Comparison of ENCODE assay signal across 25 cellular contexts in the genomic region with DNA sequence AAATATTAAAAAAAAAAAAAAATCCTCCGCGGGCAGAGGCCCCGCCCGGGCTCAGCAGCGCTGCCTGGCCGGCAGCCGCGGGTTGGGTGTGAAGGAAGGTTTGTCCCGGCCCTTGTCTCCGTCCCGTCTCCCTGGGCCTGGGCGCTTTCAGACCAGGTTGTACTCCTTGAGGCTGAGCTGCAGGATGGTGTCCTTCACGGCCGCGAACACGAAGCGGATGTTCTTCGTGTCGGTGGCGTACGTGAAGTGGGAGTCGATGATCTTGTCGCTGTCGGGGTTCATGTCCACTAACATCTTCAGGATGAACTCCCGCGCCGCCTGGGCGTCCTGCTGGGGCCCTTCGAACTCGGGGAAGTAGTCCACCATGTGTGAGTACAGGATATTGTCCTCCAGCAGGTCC.
"Had no signal": no experiment of that assay in that cellular context is flagged by ENCODE, and none has a peak within 500 bp of the region (broad histone marks: within the 10 kb centered on the region; RNA-seq: fewer than 3 reads in every experiment).

No MANE protein-coding gene starts in this region.

- H3K9me3 Mint-ChIP-seq: activated B cell treated with CpG ODN at 0.5 μM for 24 hours; activated naive CD4-positive, alpha-beta T cell treated with anti-CD3 and anti-CD28 coated beads for 36 hours; activated naive CD8-positive, alpha-beta T cell treated with anti-CD3 and anti-CD28 coated beads, Interleukin-2, amount 10 ng/mL, durations not matched to agents 7 days and 5 days; activated T-cell treated with anti-CD3 and anti-CD28 coated beads, Interleukin-2, amount 50 U/mL, for 4 hours; naive B cell; neural crest cell; stimulated activated naive CD8-positive, alpha-beta T cell treated with anti-CD3 and anti-CD28 coated beads, Interleukin-15, Interleukin-2, amounts not matched to agents 100 ng/mL and 50 ng/mL, for 24 hours had no signal

- H3K4me1 Mint-ChIP-seq: neural crest cell had no signal

- H3K36me3 Mint-ChIP-seq: activated naive CD8-positive, alpha-beta T cell treated with anti-CD3 and anti-CD28 coated beads, Interleukin-2, amount 10 ng/mL, durations not matched to agents 7 days and 5 days; naive B cell had no signal

- H3K4me3 Mint-ChIP-seq: activated B cell treated with CpG ODN at 0.5 μM for 24 hours; activated CD4-positive, alpha-beta T cell treated with anti-CD3 and anti-CD28 coated beads for 36 hours; activated naive CD4-positive, alpha-beta T cell treated with anti-CD3 and anti-CD28 coated beads for 36 hours; neural crest cell; stimulated activated naive CD8-positive, alpha-beta T cell treated with anti-CD3 and anti-CD28 coated beads, Interleukin-15, Interleukin-2, amounts not matched to agents 100 ng/mL and 50 ng/mL, for 24 hours had no signal

- H3K36me3 ChIP-seq: breast epithelium, tibial artery had no signal

- H3K27me3 Mint-ChIP-seq: progenitor cell of endocrine pancreas had no signal

- H3K9me3 ChIP-seq: breast epithelium, tibial artery had no signal

- DNase-seq: activated B cell treated with CpG ODN at 0.5 μM for 24 hours; activated CD4-positive, alpha-beta T cell treated with anti-CD3 and anti-CD28 coated beads for 36 hours; activated CD4-positive, alpha-beta T cell treated with anti-CD3 and anti-CD28 coated beads, Interleukin-2, amount 50 U/mL, for 4 hours; activated CD8-positive, alpha-beta memory T cell treated with anti-CD3 and anti-CD28 coated beads for 24 hours; activated CD8-positive, alpha-beta memory T cell treated with anti-CD3 and anti-CD28 coated beads, Interleukin-2, amount 50 U/mL, for 4 hours; activated effector memory CD4-positive, alpha-beta T cell treated with Interleukin-2 at 50 U/mL for 16 hours; activated naive CD4-positive, alpha-beta T cell treated with anti-CD3 and anti-CD28 coated beads for 36 hours; activated naive CD8-positive, alpha-beta T cell treated with anti-CD3 and anti-CD28 coated beads, Interleukin-2, amount 10 ng/mL, durations not matched to agents 7 days and 5 days; activated T-cell treated with anti-CD3 and anti-CD28 coated beads, Interleukin-2, amount 50 U/mL, for 4 hours; amniotic stem cell; cerebellar nuclear complex; cortex of kidney; foreskin fibroblast; naive B cell; stimulated activated CD4-positive, alpha-beta T cell treated with anti-CD3 and anti-CD28 coated beads, Interleukin-4, amount 100 ng/mL, for 4 hours; substantia nigra; T1000 had no signal

- H3K27ac Mint-ChIP-seq: activated B cell treated with CpG ODN at 0.5 μM for 24 hours; activated CD4-positive, alpha-beta T cell treated with anti-CD3 and anti-CD28 coated beads for 36 hours; activated naive CD4-positive, alpha-beta T cell treated with anti-CD3 and anti-CD28 coated beads for 36 hours; activated naive CD8-positive, alpha-beta T cell treated with anti-CD3 and anti-CD28 coated beads, Interleukin-2, amount 10 ng/mL, durations not matched to agents 7 days and 5 days; naive B cell; progenitor cell of endocrine pancreas; stimulated activated naive CD8-positive, alpha-beta T cell treated with anti-CD3 and anti-CD28 coated beads, Interleukin-15, Interleukin-2, amounts not matched to agents 100 ng/mL and 50 ng/mL, for 24 hours had no signal

- H3K4me3 ChIP-seq: lung, tibial artery had no signal

- H3K27ac ChIP-seq: breast epithelium, epithelial cell of prostate, tibial artery had no signal

- H3K4me1 ChIP-seq: breast epithelium had no signal

- ATAC-seq: activated CD4-positive, alpha-beta T cell treated with anti-CD3 and anti-CD28 coated beads for 36 hours; activated T-cell treated with anti-CD3 and anti-CD28 coated beads, Interleukin-2, amount 50 U/mL, for 4 hours; left lobe of liver had no signal
